Comparison of ENCODE assay signal across 8 cellular contexts in genomic region chr1:189036628-189037027, GRCh38.
"Had no signal": no experiment of that assay in that cellular context is flagged by ENCODE, and none has a peak within 500 bp of the region (broad histone marks: within the 10 kb centered on the region; RNA-seq: fewer than 3 reads in every experiment).

No MANE protein-coding gene starts in this region.

- H3K4me3 Mint-ChIP-seq: IgD-negative memory B cell had no signal

- ATAC-seq: HepG2 had no signal

- H3K36me3 ChIP-seq: HAP-1 had no signal

- H3K4me2 ChIP-seq: KMS-11 had no signal

- DNase-seq: GOT3, H7, KBM-7 had no signal

- H3K27me3 Mint-ChIP-seq: IgD-negative memory B cell had no signal

- H3K27ac Mint-ChIP-seq: IgD-negative memory B cell had no signal

- H3K4me1 ChIP-seq: HAP-1 had no signal

- H3K4me3 ChIP-seq: HAP-1 had no signal

- H3K36me3 Mint-ChIP-seq: IgD-negative memory B cell had no signal

- H3K27ac ChIP-seq: HL-60, KMS-11 had no signal

- H3K4me1 Mint-ChIP-seq: IgD-negative memory B cell had no signal

- H3K9me3 ChIP-seq: HAP-1 had no signal

- H3K9ac ChIP-seq: KMS-11 had no signal
